Comparison of ENCODE assay signal across 22 cellular contexts in genomic region chr6:15739867-15740266, GRCh38.
"Had no signal": no experiment of that assay in that cellular context is flagged by ENCODE, and none has a peak within 500 bp of the region (broad histone marks: within the 10 kb centered on the region; RNA-seq: fewer than 3 reads in every experiment).

No MANE protein-coding gene starts in this region.

- H3K4me1 ChIP-seq: parathyroid adenoma, spleen, testis, tibial nerve had no signal

- H2AFZ ChIP-seq: parathyroid adenoma had no signal

- H3K36me3 ChIP-seq: heart left ventricle, spleen, tibial nerve had no signal

- H3K4me3 Mint-ChIP-seq: dendritic cell treated with granulocyte-macrophage colony-stimulating factor and Interleukin-4, amounts not matched to agents 40 ng/mL and 50 ng/mL, for 4 days; naive thymus-derived CD8-positive, alpha-beta T cell; stimulated activated naive B cell treated with anti-CD40 and anti-IgM and Interleukin-4, amounts not matched to agents 10 μg/mL and 1 μg/mL and 100 μg/mL, for 72 hours; stimulated activated naive CD8-positive, alpha-beta T cell treated with anti-CD3 and anti-CD28 coated beads, Interleukin-15, amount 100 ng/mL, for 72 hours had no signal

- DNase-seq: cerebellar nuclear complex; effector CD4-positive, alpha-beta T cell; heart left ventricle; hippocampal formation; mammary epithelial cell; mucosa of descending colon; naive thymus-derived CD8-positive, alpha-beta T cell; psoas muscle; retina; spleen; stimulated activated CD4-positive, alpha-beta T cell treated with anti-CD3 and anti-CD28 coated beads, Interleukin-15, amount 100 ng/mL, for 24 hours; stimulated activated CD4-positive, alpha-beta T cell treated with anti-CD3 and anti-CD28 coated beads, Interleukin-1b, Interleukin-23, amount 100 ng/mL, for 48 hours; stimulated activated CD4-positive, alpha-beta T cell treated with anti-CD3 and anti-CD28 coated beads, Interleukin-4, amount 100 ng/mL, for 4 hours; stimulated activated naive B cell treated with anti-CD40 and anti-IgM and Interleukin-4, amounts not matched to agents 10 μg/mL and 1 μg/mL and 100 μg/mL, for 72 hours; stimulated activated naive CD8-positive, alpha-beta T cell treated with anti-CD3 and anti-CD28 coated beads, Interleukin-15, amount 100 ng/mL, for 72 hours; testis had no signal

- H3K27me3 ChIP-seq: heart left ventricle, spleen, testis, tibial nerve had no signal

- H3K27ac ChIP-seq: heart left ventricle, parathyroid adenoma, psoas muscle, spleen, testis, tibial nerve had no signal

- H3K27me3 Mint-ChIP-seq: dendritic cell treated with granulocyte-macrophage colony-stimulating factor and Interleukin-4, amounts not matched to agents 40 ng/mL and 50 ng/mL, for 4 days had no signal

- H3K79me2 ChIP-seq: parathyroid adenoma had no signal

- H3K9me3 ChIP-seq: heart left ventricle, mucosa of descending colon, psoas muscle, testis, tibial nerve had no signal

- H3K9ac ChIP-seq: parathyroid adenoma had no signal

- H3K4me3 ChIP-seq: heart left ventricle, mucosa of descending colon, psoas muscle, spleen, testis, tibial nerve had no signal

- ATAC-seq: esophagus mucosa; heart left ventricle; left lobe of liver; mucosa of descending colon; naive thymus-derived CD8-positive, alpha-beta T cell; psoas muscle; sciatic nerve; stimulated activated naive B cell treated with anti-CD40 and anti-IgM and Interleukin-4, amounts not matched to agents 10 μg/mL and 1 μg/mL and 100 μg/mL, for 72 hours; stimulated activated naive CD8-positive, alpha-beta T cell treated with anti-CD3 and anti-CD28 coated beads, Interleukin-15, amount 100 ng/mL, for 72 hours had no signal

- H3K36me3 Mint-ChIP-seq: naive thymus-derived CD8-positive, alpha-beta T cell had no signal

- H3K27ac Mint-ChIP-seq: dendritic cell treated with granulocyte-macrophage colony-stimulating factor and Interleukin-4, amounts not matched to agents 40 ng/mL and 50 ng/mL, for 4 days; naive thymus-derived CD8-positive, alpha-beta T cell; stimulated activated naive B cell treated with anti-CD40 and anti-IgM and Interleukin-4, amounts not matched to agents 10 μg/mL and 1 μg/mL and 100 μg/mL, for 72 hours had no signal
